8 cellular contexts compared by ENCODE assay signal in the genomic region with DNA sequence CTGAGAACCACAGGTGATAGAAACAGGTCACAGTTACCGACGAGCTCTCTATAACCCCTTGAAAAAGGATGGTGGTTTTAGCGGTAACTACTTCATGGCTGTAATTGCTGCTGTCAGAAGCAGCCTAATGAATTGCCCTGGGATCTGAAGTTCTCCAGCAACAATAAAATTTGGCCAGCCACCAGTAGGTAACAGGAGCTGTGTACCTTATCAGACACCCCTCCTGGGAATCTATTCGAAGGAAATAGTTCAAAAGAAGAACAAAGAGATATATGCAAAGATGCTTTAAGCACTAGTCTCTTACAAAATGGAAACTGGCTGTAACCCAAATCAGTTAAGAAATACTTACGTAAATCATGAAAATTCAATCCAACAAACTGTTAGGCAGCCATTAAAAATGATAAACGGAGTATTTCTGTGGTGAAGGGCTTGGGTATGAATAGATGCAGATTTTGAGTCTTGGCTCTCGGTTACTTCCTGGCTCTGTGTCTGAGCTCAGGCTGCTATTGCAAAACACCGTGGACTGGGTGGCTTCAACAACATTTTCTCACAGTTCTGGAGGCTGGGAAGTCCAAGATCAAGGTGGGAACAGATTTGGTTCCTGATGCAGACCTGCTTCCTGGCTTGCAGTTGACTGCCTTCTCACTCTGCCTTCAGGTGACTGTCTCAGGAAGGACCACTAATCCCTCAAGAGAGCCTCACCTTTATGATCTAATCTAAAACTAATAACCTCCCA. TPM values are rescaled to one million over a fixed set of nuclear protein-coding genes. Genes with fewer than 3 reads are reported as not detected.
A peak's percentile ranks its signal among the peaks of the same experiment; 100 is the strongest.
DNase-seq lines count a peak whose midpoint lies in the region; ATAC-seq and TF ChIP-seq lines count a peak whose summit lies in the region.

No MANE protein-coding gene starts in this region.

- TF ChIP-seq CTCF in cardiac muscle cell (IDR thresholded peaks at IDR 0.05; ENCODE audit: low read depth, low read length) (no peak), VCaP (conservative IDR thresholded peaks at IDR 0.05) (no peak), foreskin keratinocyte (conservative IDR thresholded peaks at IDR 0.05) (no peak)

- peak overlapping the region; percentile 55 for H3K4me3 ChIP-seq in cardiac muscle cell

- intact Hi-C loops in left ventricle myocardium superior (cut with micrococcal nuclease), result no loop called here

- peak overlapping the region; percentile 93 for H3K27ac Mint-ChIP-seq in stimulated activated effector memory CD8-positive, alpha-beta T cell treated with anti-CD3 and anti-CD28 coated beads, Interleukin-12 subunit alpha, Interleukin-12 subunit beta, amount 100 ng/mL, for 72 hours

- H3K4me1 Mint-ChIP-seq in stimulated activated effector memory CD8-positive, alpha-beta T cell treated with anti-CD3 and anti-CD28 coated beads, Interleukin-12 subunit alpha, Interleukin-12 subunit beta, amount 100 ng/mL, for 72 hours, result peaks cover 19% of the 10 kb centered on the region

- H3K36me3 ChIP-seq in cardiac muscle cell, result no peaks in the 10 kb centered on the region

- H3K4me3 Mint-ChIP-seq in stimulated activated effector memory CD8-positive, alpha-beta T cell treated with anti-CD3 and anti-CD28 coated beads, Interleukin-12 subunit alpha, Interleukin-12 subunit beta, amount 100 ng/mL, for 72 hours, result peak overlapping the region; percentile 78

- H3K4me1 ChIP-seq in cardiac muscle cell (ENCODE audit: low read depth) (peaks cover 9% of the 10 kb centered on the region), foreskin keratinocyte (peaks cover 34% of the 10 kb centered on the region)

- H3K36me3 Mint-ChIP-seq in stimulated activated effector memory CD8-positive, alpha-beta T cell treated with anti-CD3 and anti-CD28 coated beads, Interleukin-12 subunit alpha, Interleukin-12 subunit beta, amount 100 ng/mL, for 72 hours, result no peaks in the 10 kb centered on the region

- H3K27me3 ChIP-seq in cardiac muscle cell, result no peaks in the 10 kb centered on the region
- no peaks in the 10 kb centered on the region for H3K27me3 ChIP-seq in foreskin keratinocyte

- H3K9me3 Mint-ChIP-seq in stimulated activated effector memory CD8-positive, alpha-beta T cell treated with anti-CD3 and anti-CD28 coated beads, Interleukin-12 subunit alpha, Interleukin-12 subunit beta, amount 100 ng/mL, for 72 hours, result peaks cover 1% of the 10 kb centered on the region

- peak in 1 of 2 donors; percentile 97 for DNase-seq in cardiac muscle cell (ENCODE audit: low read depth in 1 of 2, low spot score in 1 of 2)
- DNase-seq in left ventricle myocardium superior, result no peak
- peak in 1 of 2 donors; percentile 51 for DNase-seq in foreskin keratinocyte
- no peak for DNase-seq in stimulated activated effector memory CD8-positive, alpha-beta T cell treated with anti-CD3 and anti-CD28 coated beads, Interleukin-12 subunit alpha, Interleukin-12 subunit beta, amount 100 ng/mL, for 72 hours (ENCODE audit: low spot score in 2 of 2)
- DNase-seq in SHP77 treated with DMSO at 0.1 percent for 48 hours (lab: John Stamatoyannopoulos, UW), result no peak
- no peak for DNase-seq in COR-L47 (lab: John Stamatoyannopoulos, UW)

- H3K27ac ChIP-seq in cardiac muscle cell (peak overlapping the region; percentile 85), VCaP (peak overlapping the region; percentile 91; the same call in 1 of the 2 replicates), foreskin keratinocyte (peak overlapping the region; percentile 71)

- H3K9me3 ChIP-seq in cardiac muscle cell (ENCODE audit: low read depth), result no peaks in the 10 kb centered on the region

- ATAC-seq in left ventricle myocardium superior (no peak), foreskin keratinocyte (peak; percentile 34), HG03135 (IDR thresholded peaks at IDR 0.05; ENCODE audit: unreplicated experiment) (no peak)
- no peak for ATAC-seq in stimulated activated effector memory CD8-positive, alpha-beta T cell treated with anti-CD3 and anti-CD28 coated beads, Interleukin-12 subunit alpha, Interleukin-12 subunit beta, amount 100 ng/mL, for 72 hours

RNA-seq across cellular contexts. Expression of a gene that starts 1.6 kb away (rescaled TPM):
- total RNA-seq in cardiac muscle cell, result 32.9 and 50.4 TPM in 2 replicates
- polyA plus RNA-seq in cardiac muscle cell, result 149 and 156 TPM in 2 replicates
- 182 TPM for total RNA-seq in left ventricle myocardium superior
- 13.6 and 17.0 TPM in 2 replicates for total RNA-seq in foreskin keratinocyte
- polyA plus RNA-seq in foreskin keratinocyte, result 36.1 and 44.8 TPM in 2 replicates
